In genomic region chr17:9644910-9645751, GRCh38 we compare ENCODE assay signal across 8 cellular contexts. TPM values are rescaled to one million over a fixed set of nuclear protein-coding genes. Genes with fewer than 3 reads are reported as not detected.
DNase-seq lines count a peak whose midpoint lies in the region; ATAC-seq and TF ChIP-seq lines count a peak whose summit lies in the region.

A gene with protein sequence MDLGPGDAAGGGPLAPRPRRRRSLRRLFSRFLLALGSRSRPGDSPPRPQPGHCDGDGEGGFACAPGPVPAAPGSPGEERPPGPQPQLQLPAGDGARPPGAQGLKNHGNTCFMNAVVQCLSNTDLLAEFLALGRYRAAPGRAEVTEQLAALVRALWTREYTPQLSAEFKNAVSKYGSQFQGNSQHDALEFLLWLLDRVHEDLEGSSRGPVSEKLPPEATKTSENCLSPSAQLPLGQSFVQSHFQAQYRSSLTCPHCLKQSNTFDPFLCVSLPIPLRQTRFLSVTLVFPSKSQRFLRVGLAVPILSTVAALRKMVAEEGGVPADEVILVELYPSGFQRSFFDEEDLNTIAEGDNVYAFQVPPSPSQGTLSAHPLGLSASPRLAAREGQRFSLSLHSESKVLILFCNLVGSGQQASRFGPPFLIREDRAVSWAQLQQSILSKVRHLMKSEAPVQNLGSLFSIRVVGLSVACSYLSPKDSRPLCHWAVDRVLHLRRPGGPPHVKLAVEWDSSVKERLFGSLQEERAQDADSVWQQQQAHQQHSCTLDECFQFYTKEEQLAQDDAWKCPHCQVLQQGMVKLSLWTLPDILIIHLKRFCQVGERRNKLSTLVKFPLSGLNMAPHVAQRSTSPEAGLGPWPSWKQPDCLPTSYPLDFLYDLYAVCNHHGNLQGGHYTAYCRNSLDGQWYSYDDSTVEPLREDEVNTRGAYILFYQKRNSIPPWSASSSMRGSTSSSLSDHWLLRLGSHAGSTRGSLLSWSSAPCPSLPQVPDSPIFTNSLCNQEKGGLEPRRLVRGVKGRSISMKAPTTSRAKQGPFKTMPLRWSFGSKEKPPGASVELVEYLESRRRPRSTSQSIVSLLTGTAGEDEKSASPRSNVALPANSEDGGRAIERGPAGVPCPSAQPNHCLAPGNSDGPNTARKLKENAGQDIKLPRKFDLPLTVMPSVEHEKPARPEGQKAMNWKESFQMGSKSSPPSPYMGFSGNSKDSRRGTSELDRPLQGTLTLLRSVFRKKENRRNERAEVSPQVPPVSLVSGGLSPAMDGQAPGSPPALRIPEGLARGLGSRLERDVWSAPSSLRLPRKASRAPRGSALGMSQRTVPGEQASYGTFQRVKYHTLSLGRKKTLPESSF (plus strand): TSS chr17:9645517. CDS start chr17:9645633, 116 bp downstream.

- peak within 1 kb of the TSS in 2 of 8 donors; percentile 33 to 34 for H3K27ac Mint-ChIP-seq in CD8-positive, alpha-beta memory T cell

- CTCF ChIA-PET in CD8-positive, alpha-beta memory T cell (lab: Charles Lee), result no interaction called here

- H3K27me3 Mint-ChIP-seq in CD8-positive, alpha-beta memory T cell, result peaks cover 29 to 60% of the 10 kb centered on the region in 2 donors

- peaks cover 11 to 21% (median 13%) of the 10 kb centered on the region in 3 donors for H3K4me1 Mint-ChIP-seq in CD8-positive, alpha-beta memory T cell

- peak within 1 kb of the TSS; percentile 76 to 90 (median 84) for H3K4me3 Mint-ChIP-seq in CD8-positive, alpha-beta memory T cell

- no peaks in the 10 kb centered on the region for H3K36me3 ChIP-seq in CD8-positive, alpha-beta memory T cell (ENCODE audit: insufficient read depth, low read length)
- H3K36me3 ChIP-seq in H7 (replicated peaks; ENCODE audit: control insufficient read depth, insufficient read depth, low read length), result no peaks in the 10 kb centered on the region
- no peaks in the 10 kb centered on the region for H3K36me3 ChIP-seq in lower lobe of right lung
- H3K36me3 ChIP-seq in suprapubic skin, result no peaks in the 10 kb centered on the region

- WGBS in suprapubic skin, result no CpG with 5 or more reads among the region's 72 CpGs

- intact Hi-C loops in lower lobe of right lung (cut with DNase I), result no loop called here

- H3K9me3 Mint-ChIP-seq in CD8-positive, alpha-beta memory T cell, result no peaks in the 10 kb centered on the region

- no peak for TF ChIP-seq CTCF in choroid plexus epithelial cell (conservative IDR thresholded peaks at IDR 0.05; ENCODE audit: low read depth, low read length)
- no peak for TF ChIP-seq CTCF in lower lobe of right lung (IDR thresholded peaks at IDR 0.05)
- no peak for TF ChIP-seq CTCF in suprapubic skin (IDR thresholded peaks at IDR 0.05)

- peak within 1 kb of the TSS; percentile 51 for H3K4me3 ChIP-seq in CD8-positive, alpha-beta memory T cell (ENCODE audit: low read length)
- H3K4me3 ChIP-seq in H7 (ENCODE audit: insufficient read depth, low read depth, low read length) (peak within 1 kb of the TSS; percentile 75), choroid plexus epithelial cell (ENCODE audit: low read depth, low read length) (peak within 1 kb of the TSS; percentile 53), lower lobe of right lung (peak within 1 kb of the TSS; percentile 66), suprapubic skin (peak within 1 kb of the TSS; percentile 69)

- ATAC-seq in lower lobe of right lung, result peak; percentile 94 to 95
- no peak for ATAC-seq in HG03097 (IDR thresholded peaks at IDR 0.05; ENCODE audit: low FRiP score, unreplicated experiment)
- ATAC-seq in HG03378 (IDR thresholded peaks at IDR 0.05; ENCODE audit: unreplicated experiment), result no peak

- no peak for TF ChIP-seq EP300 in suprapubic skin (IDR thresholded peaks at IDR 0.05)

- no peak for TF ChIP-seq POLR2A in suprapubic skin (IDR thresholded peaks at IDR 0.05)

- peak in 1 of 5 donors; percentile 8 for DNase-seq in CD8-positive, alpha-beta memory T cell
- DNase-seq in H7 (peak; percentile 94), RPMI8226 (peak; percentile 72), choroid plexus epithelial cell (ENCODE audit: low read depth) (peak; percentile 41), lower lobe of right lung (peak; percentile 71), suprapubic skin (ENCODE audit: low spot score in 2 of 2) (peak in 1 of 2 donors; percentile 77)

- peaks cover 13% of the 10 kb centered on the region for H3K27me3 ChIP-seq in CD8-positive, alpha-beta memory T cell (ENCODE audit: insufficient read depth, low read length, poor library complexity, severe bottlenecking)
- H3K27me3 ChIP-seq in H7 (ENCODE audit: control insufficient read depth, insufficient read depth, low read length), result peaks cover 8% of the 10 kb centered on the region
- H3K27me3 ChIP-seq in lower lobe of right lung (ENCODE audit: low read depth), result peaks cover 21% of the 10 kb centered on the region
- peaks cover 18% of the 10 kb centered on the region for H3K27me3 ChIP-seq in suprapubic skin

- POLR2A ChIA-PET in CD8-positive, alpha-beta memory T cell (lab: Charles Lee), result no interaction called here

- H3K27ac ChIP-seq in CD8-positive, alpha-beta memory T cell (ENCODE audit: low read depth, low read length), result no peak within 1 kb of the TSS
- peak within 1 kb of the TSS; percentile 87 for H3K27ac ChIP-seq in lower lobe of right lung
- H3K27ac ChIP-seq in suprapubic skin, result peak within 1 kb of the TSS; percentile 31

- H3K36me3 Mint-ChIP-seq in CD8-positive, alpha-beta memory T cell, result no peaks in the 10 kb centered on the region

- H3K4me1 ChIP-seq in CD8-positive, alpha-beta memory T cell (ENCODE audit: insufficient read depth, low read length), result peaks cover 7% of the 10 kb centered on the region
- peaks cover 8% of the 10 kb centered on the region for H3K4me1 ChIP-seq in lower lobe of right lung
- peaks cover 24% of the 10 kb centered on the region for H3K4me1 ChIP-seq in suprapubic skin

- H3K9me3 ChIP-seq in CD8-positive, alpha-beta memory T cell (ENCODE audit: low read length), result no peaks in the 10 kb centered on the region
- H3K9me3 ChIP-seq in lower lobe of right lung (no peaks in the 10 kb centered on the region), suprapubic skin (no peaks in the 10 kb centered on the region)

RNA-seq across cellular contexts. Expression of the gene that starts here (rescaled TPM):
- total RNA-seq in CD8-positive, alpha-beta memory T cell, result under 1 TPM; 0.22 to 0.24 TPM
- polyA plus RNA-seq in CD8-positive, alpha-beta memory T cell, result 0.31 TPM
- 4.5 and 5.0 TPM in 2 replicates for total RNA-seq in H7 (2014; rRNA removed; shearing (Covaris generic))
- total RNA-seq in lower lobe of right lung (6.8 TPM), suprapubic skin (1 to 10 TPM; 3.1 to 7.2 (median 4.2) TPM)

Comparison
In these comparisons a context has a peak if more than half of its experiments do, and no peak if none do; other contexts are left out.
1. ATAC-seq: peak in lower lobe of right lung (2 of 2); none in HG03097 (single experiment) and HG03378 (single experiment).
2. Peak in every context shown above with its lines, with median percentiles within 50 percentile points of each other: H3K4me3 ChIP-seq.